Comparison of ENCODE assay signal across 19 cellular contexts in genomic region chr11:57744386-57744785, GRCh38. TPM values are rescaled to one million over a fixed set of nuclear protein-coding genes. Genes with fewer than 3 reads are reported as not detected.
A peak's percentile ranks its signal among the peaks of the same experiment; 100 is the strongest.
DNase-seq lines count a peak whose midpoint lies in the region; ATAC-seq, FAIRE-seq and TF ChIP-seq lines count a peak whose summit lies in the region.
"Had no signal": no experiment of that assay in that cellular context is flagged by ENCODE, and none has a peak within 500 bp of the region (broad histone marks: within the 10 kb centered on the region; RNA-seq: fewer than 3 reads in every experiment).

No MANE protein-coding gene starts in this region.

- no peak for ATAC-seq in activated CD4-positive, alpha-beta T cell treated with anti-CD3 and anti-CD28 coated beads for 36 hours
- no peak for ATAC-seq in naive thymus-derived CD8-positive, alpha-beta T cell
- no peak for ATAC-seq in GM21515 (IDR thresholded peaks at IDR 0.05; ENCODE audit: unreplicated experiment)
- ATAC-seq: HCT116, heart right ventricle, lower lobe of right lung had no signal

- no peak for FAIRE-seq in GM12892 (lab: Jason Lieb, UNC)
- FAIRE-seq: GM19239 had no signal

- H3K9me3 Mint-ChIP-seq in activated CD4-positive, alpha-beta T cell treated with anti-CD3 and anti-CD28 coated beads for 36 hours (ENCODE audit: low read depth) = no peaks in the 10 kb centered on the region
- H3K9me3 Mint-ChIP-seq in activated T-helper 1 cell treated with anti-CD3 and anti-CD28 coated beads, Interleukin-12 subunit alpha, Interleukin-12 subunit beta, Interleukin-2, Interleukin-4 antibody, amounts not matched to agents 30 ng/mL and 10 ng/mL and 1 ng/mL, durations not matched to agents 14 hours and 24 hours and 36 hours = no peaks in the 10 kb centered on the region
- no peaks in the 10 kb centered on the region for H3K9me3 Mint-ChIP-seq in naive thymus-derived CD8-positive, alpha-beta T cell

- H3K36me3 Mint-ChIP-seq in activated CD4-positive, alpha-beta T cell treated with anti-CD3 and anti-CD28 coated beads for 36 hours (ENCODE audit: low read depth) = peaks cover 46% of the 10 kb centered on the region
- H3K36me3 Mint-ChIP-seq in activated T-helper 1 cell treated with anti-CD3 and anti-CD28 coated beads, Interleukin-12 subunit alpha, Interleukin-12 subunit beta, Interleukin-2, Interleukin-4 antibody, amounts not matched to agents 30 ng/mL and 10 ng/mL and 1 ng/mL, durations not matched to agents 14 hours and 24 hours and 36 hours (ENCODE audit: low read depth) = peaks cover 55% of the 10 kb centered on the region
- H3K36me3 Mint-ChIP-seq in naive thymus-derived CD8-positive, alpha-beta T cell = peaks cover 7 to 66% (median 8%) of the 10 kb centered on the region in 3 donors

- no peak for DNase-seq in activated CD4-positive, alpha-beta T cell treated with anti-CD3 and anti-CD28 coated beads for 36 hours
- DNase-seq in activated CD4-positive, alpha-beta T cell treated with anti-CD3 and anti-CD28 coated beads, Interleukin-2, amount 50 U/mL, for 48 hours = no peak
- no peak for DNase-seq in GM12892 (ENCODE audit: insufficient read length)
- DNase-seq in activated T-helper 1 cell treated with anti-CD3 and anti-CD28 coated beads, Interleukin-12 subunit alpha, Interleukin-12 subunit beta, Interleukin-2, Interleukin-4 antibody, amounts not matched to agents 30 ng/mL and 10 ng/mL and 1 ng/mL, durations not matched to agents 14 hours and 24 hours and 36 hours (ENCODE audit: low spot score) = no peak
- no peak for DNase-seq in naive thymus-derived CD8-positive, alpha-beta T cell
- DNase-seq in H4 (ENCODE audit: low spot score) = no peak
- DNase-seq in HCEC 1CT = no peak
- DNase-seq: 8988T, activated gamma-delta T cell, BE2C, heart right ventricle, lower lobe of right lung, NCI-H1417 treated with DMSO at 0.1 percent for 48 hours, NCI-H526 treated with DMSO at 0.1 percent for 48 hours had no signal

- no peak overlapping the region for H3K4me3 Mint-ChIP-seq in activated CD4-positive, alpha-beta T cell treated with anti-CD3 and anti-CD28 coated beads for 36 hours
- H3K4me3 Mint-ChIP-seq in activated T-helper 1 cell treated with anti-CD3 and anti-CD28 coated beads, Interleukin-12 subunit alpha, Interleukin-12 subunit beta, Interleukin-2, Interleukin-4 antibody, amounts not matched to agents 30 ng/mL and 10 ng/mL and 1 ng/mL, durations not matched to agents 14 hours and 24 hours and 36 hours = peak overlapping the region; percentile 66
- H3K4me3 Mint-ChIP-seq in naive thymus-derived CD8-positive, alpha-beta T cell = peak overlapping the region in 8 of 10 donors; percentile 26 to 67 (median 50)

- TF ChIP-seq POLR2A in GM12892 (IDR thresholded peaks at IDR 0.05; ENCODE audit: low read depth, low read length) = peak; percentile 53; the same call in 1 of the 2 replicates

- CTCF ChIA-PET in activated CD4-positive, alpha-beta T cell treated with anti-CD3 and anti-CD28 coated beads for 36 hours (lab: Charles Lee) = interaction anchor here (0.6 to 6.4 kb wide), 4 partner anchors 33 to 917 kb away, joined by 3 to 45 read pairs (median 4); partner anchors contain the start of gene UBE2L6

- peaks cover 37% of the 10 kb centered on the region for H3K4me1 Mint-ChIP-seq in activated CD4-positive, alpha-beta T cell treated with anti-CD3 and anti-CD28 coated beads for 36 hours
- H3K4me1 Mint-ChIP-seq in activated T-helper 1 cell treated with anti-CD3 and anti-CD28 coated beads, Interleukin-12 subunit alpha, Interleukin-12 subunit beta, Interleukin-2, Interleukin-4 antibody, amounts not matched to agents 30 ng/mL and 10 ng/mL and 1 ng/mL, durations not matched to agents 14 hours and 24 hours and 36 hours (ENCODE audit: low read depth) = peaks cover 55% of the 10 kb centered on the region
- peaks cover 23 to 74% (median 55%) of the 10 kb centered on the region in 4 donors for H3K4me1 Mint-ChIP-seq in naive thymus-derived CD8-positive, alpha-beta T cell

- peak overlapping the region; percentile 67 for H3K27ac Mint-ChIP-seq in activated CD4-positive, alpha-beta T cell treated with anti-CD3 and anti-CD28 coated beads for 36 hours
- H3K27ac Mint-ChIP-seq in activated T-helper 1 cell treated with anti-CD3 and anti-CD28 coated beads, Interleukin-12 subunit alpha, Interleukin-12 subunit beta, Interleukin-2, Interleukin-4 antibody, amounts not matched to agents 30 ng/mL and 10 ng/mL and 1 ng/mL, durations not matched to agents 14 hours and 24 hours and 36 hours = no peak overlapping the region
- peak overlapping the region in 8 of 10 donors; percentile 66 to 88 (median 82) for H3K27ac Mint-ChIP-seq in naive thymus-derived CD8-positive, alpha-beta T cell

- intact Hi-C loops in activated CD4-positive, alpha-beta T cell treated with anti-CD3 and anti-CD28 coated beads for 36 hours (cut with DNase I, micrococcal nuclease) = loop anchor here in 1 of 2 experiments (5.0 to 10.0 kb wide), 2 partner anchors 407 to 780 kb away; partner anchors contain the start of genes P2RX3 and SSRP1
- intact Hi-C loops in activated T-helper 1 cell treated with anti-CD3 and anti-CD28 coated beads, Interleukin-12 subunit alpha, Interleukin-12 subunit beta, Interleukin-2, Interleukin-4 antibody, amounts not matched to agents 30 ng/mL and 10 ng/mL and 1 ng/mL, durations not matched to agents 14 hours and 24 hours and 36 hours (cut with micrococcal nuclease) = no loop called here

- H3K27me3 Mint-ChIP-seq in activated CD4-positive, alpha-beta T cell treated with anti-CD3 and anti-CD28 coated beads for 36 hours = no peaks in the 10 kb centered on the region
- H3K27me3 Mint-ChIP-seq in activated T-helper 1 cell treated with anti-CD3 and anti-CD28 coated beads, Interleukin-12 subunit alpha, Interleukin-12 subunit beta, Interleukin-2, Interleukin-4 antibody, amounts not matched to agents 30 ng/mL and 10 ng/mL and 1 ng/mL, durations not matched to agents 14 hours and 24 hours and 36 hours (ENCODE audit: insufficient read depth) = no peaks in the 10 kb centered on the region
- H3K27me3 Mint-ChIP-seq in naive thymus-derived CD8-positive, alpha-beta T cell = no peaks in the 10 kb centered on the region

- POLR2A ChIA-PET in activated CD4-positive, alpha-beta T cell treated with anti-CD3 and anti-CD28 coated beads for 36 hours (lab: Charles Lee) = interaction anchor here (0.5 to 0.6 kb wide), 2 partner anchors 91 to 108 kb away, joined by 3 to 13 read pairs; no protein-coding TSS in a partner anchor
- POLR2A ChIA-PET in naive thymus-derived CD8-positive, alpha-beta T cell (lab: Charles Lee) = interaction anchor here (1.1 to 1.2 kb wide), 2 partner anchors 23 to 103 kb away, joined by 3 read pairs; no protein-coding TSS in a partner anchor

RNA-seq across cellular contexts. Expression of gene SELENOH, which starts 3.1 kb away (rescaled TPM):
- total RNA-seq in activated CD4-positive, alpha-beta T cell treated with anti-CD3 and anti-CD28 coated beads for 36 hours = 100 to 1,000 TPM; 117 to 244 TPM
- 135 TPM for polyA plus RNA-seq in GM12892 (2012; ENCODE audit: missing spikeins)
- 211 and 232 TPM in 2 replicates for total RNA-seq in activated T-helper 1 cell treated with anti-CD3 and anti-CD28 coated beads, Interleukin-12 subunit alpha, Interleukin-12 subunit beta, Interleukin-2, Interleukin-4 antibody, amounts not matched to agents 30 ng/mL and 10 ng/mL and 1 ng/mL, durations not matched to agents 14 hours and 24 hours and 36 hours
- 100 to 1,000 TPM; 142 to 146 TPM for total RNA-seq in naive thymus-derived CD8-positive, alpha-beta T cell
- 100 to 1,000 TPM; 294 to 419 (median 342) TPM for polyA plus RNA-seq in naive thymus-derived CD8-positive, alpha-beta T cell
- total RNA-seq in H4 (2014; rRNA removed; shearing (Covaris generic)) = 218 and 298 TPM in 2 replicates

RNA-seq across cellular contexts. Expression of gene BTBD18, which starts 7.2 kb away (rescaled TPM):
- not detected for total RNA-seq in activated CD4-positive, alpha-beta T cell treated with anti-CD3 and anti-CD28 coated beads for 36 hours
- 1.0 TPM for polyA plus RNA-seq in GM12892 (2012; ENCODE audit: missing spikeins)
- 0.07 TPM in 1 of 2 replicates, not detected in the other for total RNA-seq in activated T-helper 1 cell treated with anti-CD3 and anti-CD28 coated beads, Interleukin-12 subunit alpha, Interleukin-12 subunit beta, Interleukin-2, Interleukin-4 antibody, amounts not matched to agents 30 ng/mL and 10 ng/mL and 1 ng/mL, durations not matched to agents 14 hours and 24 hours and 36 hours
- total RNA-seq in naive thymus-derived CD8-positive, alpha-beta T cell = under 1 TPM; 0.18 to 0.30 TPM
- polyA plus RNA-seq in naive thymus-derived CD8-positive, alpha-beta T cell = under 1 TPM; 0.25 to 0.76 (median 0.27) TPM
- total RNA-seq in H4 (2014; rRNA removed; shearing (Covaris generic)) = not detected in 2 replicates
- total RNA-seq: activated CD8-positive, alpha-beta memory T cell treated with anti-CD3 and anti-CD28 coated beads for 36 hours; heart right ventricle; lower lobe of right lung; urinary bladder had no signal
- polyA plus RNA-seq: heart right ventricle, urinary bladder had no signal

RNA-seq across cellular contexts. Expression of gene CTNND1, which starts 17.2 kb away (rescaled TPM):
- 1 to 10 TPM; 6.7 to 7.4 TPM for total RNA-seq in activated CD4-positive, alpha-beta T cell treated with anti-CD3 and anti-CD28 coated beads for 36 hours
- 17.7 TPM for polyA plus RNA-seq in GM12892 (2012; ENCODE audit: missing spikeins)
- 6.4 and 9.9 TPM in 2 replicates for total RNA-seq in activated T-helper 1 cell treated with anti-CD3 and anti-CD28 coated beads, Interleukin-12 subunit alpha, Interleukin-12 subunit beta, Interleukin-2, Interleukin-4 antibody, amounts not matched to agents 30 ng/mL and 10 ng/mL and 1 ng/mL, durations not matched to agents 14 hours and 24 hours and 36 hours
- 10 to 100 TPM; 17.4 to 19.1 TPM for total RNA-seq in naive thymus-derived CD8-positive, alpha-beta T cell
- polyA plus RNA-seq in naive thymus-derived CD8-positive, alpha-beta T cell = 1 to 10 TPM; 1.3 to 1.5 (median 1.5) TPM
- 50.0 and 56.3 TPM in 2 replicates for total RNA-seq in H4 (2014; rRNA removed; shearing (Covaris generic))

RNA-seq across cellular contexts. Expression of gene TMX2, which starts 32.0 kb away (rescaled TPM):
- total RNA-seq in activated CD4-positive, alpha-beta T cell treated with anti-CD3 and anti-CD28 coated beads for 36 hours = 10 to 100 TPM; 59.8 to 72.5 TPM
- 51.9 TPM for polyA plus RNA-seq in GM12892 (2012; ENCODE audit: missing spikeins)
- total RNA-seq in activated T-helper 1 cell treated with anti-CD3 and anti-CD28 coated beads, Interleukin-12 subunit alpha, Interleukin-12 subunit beta, Interleukin-2, Interleukin-4 antibody, amounts not matched to agents 30 ng/mL and 10 ng/mL and 1 ng/mL, durations not matched to agents 14 hours and 24 hours and 36 hours = 95.9 and 96.8 TPM in 2 replicates
- 10 to 100 TPM; 56.4 to 58.5 TPM for total RNA-seq in naive thymus-derived CD8-positive, alpha-beta T cell
- polyA plus RNA-seq in naive thymus-derived CD8-positive, alpha-beta T cell = 10 to 100 TPM; 69.9 to 85.8 (median 82.7) TPM
- 128 and 142 TPM in 2 replicates for total RNA-seq in H4 (2014; rRNA removed; shearing (Covaris generic))

RNA-seq across cellular contexts. Expression of gene MED19, which starts 32.4 kb away (rescaled TPM):
- 10 to 100 TPM in 1 of 2 experiments, 1 to 10 TPM in 1; 8.6 to 10.6 TPM for total RNA-seq in activated CD4-positive, alpha-beta T cell treated with anti-CD3 and anti-CD28 coated beads for 36 hours
- polyA plus RNA-seq in GM12892 (2012; ENCODE audit: missing spikeins) = 12.4 TPM
- total RNA-seq in activated T-helper 1 cell treated with anti-CD3 and anti-CD28 coated beads, Interleukin-12 subunit alpha, Interleukin-12 subunit beta, Interleukin-2, Interleukin-4 antibody, amounts not matched to agents 30 ng/mL and 10 ng/mL and 1 ng/mL, durations not matched to agents 14 hours and 24 hours and 36 hours = 14.9 TPM in 2 replicates
- 10 to 100 TPM in 1 of 2 experiments, 1 to 10 TPM in 1; 9.3 to 11.9 TPM for total RNA-seq in naive thymus-derived CD8-positive, alpha-beta T cell
- polyA plus RNA-seq in naive thymus-derived CD8-positive, alpha-beta T cell = 10 to 100 TPM; 12.8 to 17.4 (median 15.7) TPM
- total RNA-seq in H4 (2014; rRNA removed; shearing (Covaris generic)) = 25.3 and 29.7 TPM in 2 replicates
